Comparison of ENCODE assay signal across 8 cellular contexts in the genomic region with DNA sequence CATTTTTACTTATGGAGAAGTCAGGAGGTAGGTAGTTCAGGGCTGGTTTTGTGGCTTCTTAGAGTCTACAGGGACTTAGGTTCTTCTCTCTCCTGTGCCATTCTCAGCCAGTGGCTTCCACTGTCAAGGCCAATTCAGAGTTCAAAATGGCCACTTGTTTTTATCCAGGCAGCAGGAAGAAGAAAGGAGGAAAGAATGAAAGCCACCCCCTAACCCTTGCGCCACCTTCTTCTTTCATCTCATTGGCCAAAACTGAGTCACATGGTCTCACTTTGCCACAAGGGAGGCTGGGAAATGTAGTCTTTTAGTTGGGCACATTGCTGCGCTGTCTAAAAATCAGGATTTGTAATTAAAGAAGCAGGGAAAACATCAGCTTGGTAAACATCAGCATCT.
A peak's percentile ranks its signal among the peaks of the same experiment; 100 is the strongest.
DNase-seq lines count a peak whose midpoint lies in the region; ATAC-seq and TF ChIP-seq lines count a peak whose summit lies in the region.

No MANE protein-coding gene starts in this region.

- H3K9me3 ChIP-seq in heart right ventricle (no peaks in the 10 kb centered on the region), spleen (no peaks in the 10 kb centered on the region), MG63 (no peaks in the 10 kb centered on the region)

- CTCF ChIA-PET in WTC11 (lab: Charles Lee): interaction anchor here (1.3 kb wide), 1 partner anchor 28 kb away, joined by 3 read pairs; no protein-coding TSS in a partner anchor

- no peak for TF ChIP-seq CTCF in WTC11 (IDR thresholded peaks at IDR 0.05)
- no peak for TF ChIP-seq CTCF in heart right ventricle (IDR thresholded peaks at IDR 0.05)
- no peak for TF ChIP-seq CTCF in spleen (IDR thresholded peaks at IDR 0.05 in 8 of 11, conservative IDR thresholded peaks at IDR 0.05 in 3 of 11)

- no peaks in the 10 kb centered on the region for H3K36me3 ChIP-seq in heart right ventricle
- no peaks in the 10 kb centered on the region for H3K36me3 ChIP-seq in spleen
- no peaks in the 10 kb centered on the region for H3K36me3 ChIP-seq in MG63

- H3K27me3 ChIP-seq in heart right ventricle (no peaks in the 10 kb centered on the region), spleen (replicated peaks in 1 of 7) (peaks cover 0 to 9% (median 0%) of the 10 kb centered on the region in 7 donors), MG63 (no peaks in the 10 kb centered on the region)

- H3K4me1 Mint-ChIP-seq in WTC11: peaks cover 5% of the 10 kb centered on the region

- H3K27me3 Mint-ChIP-seq in WTC11 (ENCODE audit: low read depth): peaks cover 21% of the 10 kb centered on the region

- peak; percentile 52 for DNase-seq in 8988T
- DNase-seq in GDM1 (lab: John Stamatoyannopoulos, UW): peak; percentile 46
- peak; percentile 60 for DNase-seq in NCI-H2107 treated with DMSO at 0.1 percent for 48 hours (lab: John Stamatoyannopoulos, UW; ENCODE audit: unreplicated experiment)
- DNase-seq in WTC11 (ENCODE audit: low spot score): peak; percentile 36
- DNase-seq in heart right ventricle: no peak
- DNase-seq in spleen: no peak
- DNase-seq in MG63: no peak

- H3K27ac ChIP-seq in heart right ventricle (peak overlapping the region in 9 of 10 donors; percentile 14 to 77 (median 71)), spleen (peak overlapping the region in 6 of 8 donors; percentile 55 to 76 (median 67))

- no peak overlapping the region for H3K4me3 Mint-ChIP-seq in WTC11

- ATAC-seq in WTC11: peak; percentile 91
- ATAC-seq in heart right ventricle: peak in 2 of 8 donors; percentile 21 to 25
- ATAC-seq in GM18498 (IDR thresholded peaks at IDR 0.05; ENCODE audit: unreplicated experiment): no peak

- H3K27ac Mint-ChIP-seq in WTC11: no peak overlapping the region

- peaks cover 38% of the 10 kb centered on the region for H3K9me3 Mint-ChIP-seq in WTC11

- H3K4me1 ChIP-seq in heart right ventricle (peaks cover 2 to 69% (median 44%) of the 10 kb centered on the region in 9 donors), spleen (peaks cover 0 to 17% (median 12%) of the 10 kb centered on the region in 6 donors)

- POLR2A ChIA-PET in WTC11 (lab: Charles Lee): no interaction called here

- no peaks in the 10 kb centered on the region for H3K36me3 Mint-ChIP-seq in WTC11

- WGBS in heart right ventricle, 2 donors: 91 to 98% methylated on average over 2 of the region's 2 CpGs
- WGBS in spleen, 5 donors: 54 to 88% (median 84%) methylated on average over 2 of the region's 2 CpGs

- intact Hi-C loops in heart right ventricle (cut with DNase I): loop anchor here in 3 of 10 donors (1.0 to 5.0 kb wide), 5 partner anchors 39 to 81 kb away; partner anchors contain the start of genes MED9 (in 2 of the 3) and RASD1 (in 2 of the 3)
- intact Hi-C loops in spleen (cut with DNase I; ENCODE audit: low total_unique reads): no loop called here

- H3K4me3 ChIP-seq in heart right ventricle: no peak overlapping the region
- H3K4me3 ChIP-seq in spleen: no peak overlapping the region
- no peak overlapping the region for H3K4me3 ChIP-seq in MG63

- no peak for TF ChIP-seq POLR2A in spleen (IDR thresholded peaks at IDR 0.05)

TF ChIP-seq in WTC11, 78 proteins besides CTCF, POLR2A, EP300 and RAD21:
- TF ChIP-seq, protein P1, sequence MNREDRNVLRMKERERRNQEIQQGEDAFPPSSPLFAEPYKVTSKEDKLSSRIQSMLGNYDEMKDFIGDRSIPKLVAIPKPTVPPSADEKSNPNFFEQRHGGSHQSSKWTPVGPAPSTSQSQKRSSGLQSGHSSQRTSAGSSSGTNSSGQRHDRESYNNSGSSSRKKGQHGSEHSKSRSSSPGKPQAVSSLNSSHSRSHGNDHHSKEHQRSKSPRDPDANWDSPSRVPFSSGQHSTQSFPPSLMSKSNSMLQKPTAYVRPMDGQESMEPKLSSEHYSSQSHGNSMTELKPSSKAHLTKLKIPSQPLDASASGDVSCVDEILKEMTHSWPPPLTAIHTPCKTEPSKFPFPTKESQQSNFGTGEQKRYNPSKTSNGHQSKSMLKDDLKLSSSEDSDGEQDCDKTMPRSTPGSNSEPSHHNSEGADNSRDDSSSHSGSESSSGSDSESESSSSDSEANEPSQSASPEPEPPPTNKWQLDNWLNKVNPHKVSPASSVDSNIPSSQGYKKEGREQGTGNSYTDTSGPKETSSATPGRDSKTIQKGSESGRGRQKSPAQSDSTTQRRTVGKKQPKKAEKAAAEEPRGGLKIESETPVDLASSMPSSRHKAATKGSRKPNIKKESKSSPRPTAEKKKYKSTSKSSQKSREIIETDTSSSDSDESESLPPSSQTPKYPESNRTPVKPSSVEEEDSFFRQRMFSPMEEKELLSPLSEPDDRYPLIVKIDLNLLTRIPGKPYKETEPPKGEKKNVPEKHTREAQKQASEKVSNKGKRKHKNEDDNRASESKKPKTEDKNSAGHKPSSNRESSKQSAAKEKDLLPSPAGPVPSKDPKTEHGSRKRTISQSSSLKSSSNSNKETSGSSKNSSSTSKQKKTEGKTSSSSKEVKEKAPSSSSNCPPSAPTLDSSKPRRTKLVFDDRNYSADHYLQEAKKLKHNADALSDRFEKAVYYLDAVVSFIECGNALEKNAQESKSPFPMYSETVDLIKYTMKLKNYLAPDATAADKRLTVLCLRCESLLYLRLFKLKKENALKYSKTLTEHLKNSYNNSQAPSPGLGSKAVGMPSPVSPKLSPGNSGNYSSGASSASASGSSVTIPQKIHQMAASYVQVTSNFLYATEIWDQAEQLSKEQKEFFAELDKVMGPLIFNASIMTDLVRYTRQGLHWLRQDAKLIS (CRISPR knock-in tag; IDR thresholded peaks at IDR 0.05; ENCODE audit: borderline replicate concordance): no peak
- TF ChIP-seq ATF1 (CRISPR knock-in tag; IDR thresholded peaks at IDR 0.05) (no peak), NFYB (CRISPR knock-in tag; conservative IDR thresholded peaks at IDR 0.05; ENCODE audit: low read depth) (peak; percentile 56; the same call in 1 of the 2 replicates), TEAD1 (CRISPR knock-in tag; IDR thresholded peaks at IDR 0.05) (no peak), USF2 (CRISPR knock-in tag; IDR thresholded peaks at IDR 0.05) (peak; percentile 93), ELF4 (CRISPR knock-in tag; IDR thresholded peaks at IDR 0.05; ENCODE audit: low read depth) (no peak)
- TF ChIP-seq, protein P2, sequence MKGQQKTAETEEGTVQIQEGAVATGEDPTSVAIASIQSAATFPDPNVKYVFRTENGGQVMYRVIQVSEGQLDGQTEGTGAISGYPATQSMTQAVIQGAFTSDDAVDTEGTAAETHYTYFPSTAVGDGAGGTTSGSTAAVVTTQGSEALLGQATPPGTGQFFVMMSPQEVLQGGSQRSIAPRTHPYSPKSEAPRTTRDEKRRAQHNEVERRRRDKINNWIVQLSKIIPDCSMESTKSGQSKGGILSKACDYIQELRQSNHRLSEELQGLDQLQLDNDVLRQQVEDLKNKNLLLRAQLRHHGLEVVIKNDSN (CRISPR knock-in tag; IDR thresholded peaks at IDR 0.05): peak; percentile 93

Comparison
In these comparisons a context has a peak if more than half of its experiments do, and no peak if none do; other contexts are left out.
1. DNase-seq: peak in 8988T (single experiment), GDM1 (single experiment), NCI-H2107 treated with DMSO at 0.1 percent for 48 hours (single experiment) and WTC11 (single experiment); none in heart right ventricle (0 of 2), spleen (single experiment) and MG63 (single experiment).